In the genomic region with DNA sequence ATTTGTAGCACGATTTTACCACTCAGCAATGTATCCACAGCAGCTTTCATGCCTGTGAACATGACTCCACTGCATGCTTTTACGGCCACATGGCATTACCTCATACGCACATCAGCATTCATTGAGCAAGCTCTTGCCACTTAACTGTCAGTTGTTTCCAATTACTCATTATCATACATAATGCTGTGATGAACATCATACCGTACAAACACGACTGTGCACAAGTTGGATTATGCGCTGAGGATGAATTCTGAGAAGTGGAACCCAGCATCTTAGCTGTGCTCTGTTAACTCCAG, we compare ENCODE assay signal across 14 cellular contexts. TPM values are rescaled to one million over a fixed set of nuclear protein-coding genes. Genes with fewer than 3 reads are reported as not detected.
DNase-seq lines count a peak whose midpoint lies in the region; ATAC-seq and TF ChIP-seq lines count a peak whose summit lies in the region.
"Had no signal": no experiment of that assay in that cellular context is flagged by ENCODE, and none has a peak within 500 bp of the region (broad histone marks: within the 10 kb centered on the region; RNA-seq: fewer than 3 reads in every experiment).

No MANE protein-coding gene starts in this region.

- H3K36me3 ChIP-seq in left ventricle myocardium inferior: no peaks in the 10 kb centered on the region
- no peaks in the 10 kb centered on the region for H3K36me3 ChIP-seq in Peyer's patch
- H3K36me3 ChIP-seq in H7 (replicated peaks; ENCODE audit: control insufficient read depth, insufficient read depth, low read length): no peaks in the 10 kb centered on the region

- no peak overlapping the region for H3K27ac Mint-ChIP-seq in activated CD8-positive, alpha-beta T cell treated with anti-CD3 and anti-CD28 coated beads, Interleukin-2, amount 10 ng/mL, durations not matched to agents 7 days and 5 days
- H3K27ac Mint-ChIP-seq: IgD-negative memory B cell, T-cell had no signal

- POLR2A ChIA-PET in activated CD8-positive, alpha-beta T cell treated with anti-CD3 and anti-CD28 coated beads, Interleukin-2, amount 10 ng/mL, durations not matched to agents 7 days and 5 days (lab: Charles Lee): interaction anchor here (3.3 kb wide), 1 partner anchor 18 kb away, joined by 9 read pairs; no protein-coding TSS in a partner anchor

- TF ChIP-seq POLR2A in Peyer's patch (IDR thresholded peaks at IDR 0.05): no peak

- CTCF ChIA-PET in activated CD8-positive, alpha-beta T cell treated with anti-CD3 and anti-CD28 coated beads, Interleukin-2, amount 10 ng/mL, durations not matched to agents 7 days and 5 days (lab: Charles Lee): no interaction called here

- H3K4me1 ChIP-seq in left ventricle myocardium inferior (no peaks in the 10 kb centered on the region), Peyer's patch (no peaks in the 10 kb centered on the region)
- H3K4me1 ChIP-seq: A549 had no signal

- H3K4me3 ChIP-seq in left ventricle myocardium inferior (no peak overlapping the region), Peyer's patch (no peak overlapping the region), H7 (ENCODE audit: insufficient read depth, low read depth, low read length) (no peak overlapping the region)
- H3K4me3 ChIP-seq: A549 had no signal

- H3K27ac ChIP-seq in left ventricle myocardium inferior (replicated peaks): no peak overlapping the region
- H3K27ac ChIP-seq in VCaP: peak overlapping the region; percentile 41
- H3K27ac ChIP-seq in Peyer's patch: no peak overlapping the region
- H3K27ac ChIP-seq: A549 had no signal

- H3K9me3 ChIP-seq in left ventricle myocardium inferior (replicated peaks) (no peaks in the 10 kb centered on the region), Peyer's patch (no peaks in the 10 kb centered on the region)
- H3K9me3 ChIP-seq: A549 had no signal

- intact Hi-C loops in left cardiac atrium (cut with DNase I) (no loop called here), left ventricle myocardium inferior (cut with micrococcal nuclease) (no loop called here)

- no peak overlapping the region for H3K4me3 Mint-ChIP-seq in activated CD8-positive, alpha-beta T cell treated with anti-CD3 and anti-CD28 coated beads, Interleukin-2, amount 10 ng/mL, durations not matched to agents 7 days and 5 days
- H3K4me3 Mint-ChIP-seq: central memory CD8-positive, alpha-beta T cell; IgD-negative memory B cell; T-cell had no signal

- DNase-seq in left cardiac atrium (no peak), left ventricle myocardium inferior (no peak), glomerular visceral epithelial cell (ENCODE audit: extremely low spot score) (peak; percentile 42), Peyer's patch (no peak), KG1 (lab: John Stamatoyannopoulos, UW) (no peak), H7 (no peak)
- no peak for DNase-seq in activated CD8-positive, alpha-beta T cell treated with anti-CD3 and anti-CD28 coated beads, Interleukin-2, amount 10 ng/mL, durations not matched to agents 7 days and 5 days
- DNase-seq: T-cell had no signal

- H3K9me3 Mint-ChIP-seq in activated CD8-positive, alpha-beta T cell treated with anti-CD3 and anti-CD28 coated beads, Interleukin-2, amount 10 ng/mL, durations not matched to agents 7 days and 5 days (ENCODE audit: insufficient read depth): no peaks in the 10 kb centered on the region
- H3K9me3 Mint-ChIP-seq: central memory CD8-positive, alpha-beta T cell; T-cell had no signal

- ATAC-seq in left cardiac atrium: peak; percentile 22 to 77
- no peak for ATAC-seq in activated CD8-positive, alpha-beta T cell treated with anti-CD3 and anti-CD28 coated beads, Interleukin-2, amount 10 ng/mL, durations not matched to agents 7 days and 5 days
- ATAC-seq: A549, T-cell had no signal

- no peaks in the 10 kb centered on the region for H3K27me3 Mint-ChIP-seq in activated CD8-positive, alpha-beta T cell treated with anti-CD3 and anti-CD28 coated beads, Interleukin-2, amount 10 ng/mL, durations not matched to agents 7 days and 5 days (ENCODE audit: low read depth)

- H3K36me3 Mint-ChIP-seq in activated CD8-positive, alpha-beta T cell treated with anti-CD3 and anti-CD28 coated beads, Interleukin-2, amount 10 ng/mL, durations not matched to agents 7 days and 5 days (ENCODE audit: low read depth): no peaks in the 10 kb centered on the region
- H3K36me3 Mint-ChIP-seq: IgD-negative memory B cell, T-cell had no signal

- peaks cover 10% of the 10 kb centered on the region for H3K4me1 Mint-ChIP-seq in activated CD8-positive, alpha-beta T cell treated with anti-CD3 and anti-CD28 coated beads, Interleukin-2, amount 10 ng/mL, durations not matched to agents 7 days and 5 days (ENCODE audit: low read depth)

- no peak for TF ChIP-seq CTCF in left ventricle myocardium inferior (IDR thresholded peaks at IDR 0.05; ENCODE audit: borderline replicate concordance)
- no peak for TF ChIP-seq CTCF in VCaP (conservative IDR thresholded peaks at IDR 0.05)
- no peak for TF ChIP-seq CTCF in Peyer's patch (IDR thresholded peaks at IDR 0.05)

- H3K27me3 ChIP-seq in left ventricle myocardium inferior (ENCODE audit: low read depth): peaks cover 38% of the 10 kb centered on the region
- H3K27me3 ChIP-seq in Peyer's patch: no peaks in the 10 kb centered on the region
- H3K27me3 ChIP-seq in H7 (ENCODE audit: control insufficient read depth, insufficient read depth, low read length): no peaks in the 10 kb centered on the region

RNA-seq across cellular contexts. Expression of a gene that starts 9.6 kb away (rescaled TPM):
- total RNA-seq in left cardiac atrium (not detected), left ventricle myocardium inferior (0.08 TPM), Peyer's patch (under 1 TPM in 3 of 4 donors, not detected in 1; 0.53 to 0.95 (median 0.83) TPM)
- total RNA-seq in H7 (2014; rRNA removed; shearing (Covaris generic)): 0.73 TPM in 1 of 2 replicates, not detected in the other
- total RNA-seq in activated CD8-positive, alpha-beta T cell treated with anti-CD3 and anti-CD28 coated beads, Interleukin-2, amount 10 ng/mL, durations not matched to agents 7 days and 5 days: not detected
- total RNA-seq: activated CD8-positive, alpha-beta memory T cell treated with anti-CD3 and anti-CD28 coated beads for 36 hours; NCI-H460 had no signal
